8 cellular contexts compared by ENCODE assay signal in the genomic region with DNA sequence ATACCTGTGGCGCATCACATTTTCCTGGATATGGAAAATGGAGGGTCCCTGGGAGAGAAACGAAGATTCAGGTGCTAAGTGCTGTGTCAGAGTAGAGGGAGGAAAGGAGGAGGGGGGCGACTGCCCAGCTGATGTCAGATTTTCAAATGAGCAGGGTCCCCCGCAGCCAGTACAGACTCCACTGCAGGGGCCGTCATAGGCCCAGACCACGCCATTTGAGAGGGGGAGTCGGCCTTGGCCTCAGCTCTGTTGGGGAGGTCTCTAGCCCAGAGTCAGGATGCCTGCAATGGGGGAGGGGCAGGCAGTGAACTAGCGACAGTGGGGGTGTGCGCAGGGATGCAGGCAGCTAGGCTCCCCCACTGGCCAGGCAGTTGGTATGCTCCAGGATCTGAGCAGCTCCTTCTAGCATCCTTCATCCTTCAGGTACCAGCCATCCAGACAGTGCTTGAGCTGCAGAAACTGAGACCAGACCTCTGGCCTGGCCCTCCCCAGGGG. TPM values are rescaled to one million over a fixed set of nuclear protein-coding genes. Genes with fewer than 3 reads are reported as not detected.
DNase-seq lines count a peak whose midpoint lies in the region; ATAC-seq and TF ChIP-seq lines count a peak whose summit lies in the region.

A gene (minus strand): TSS at position 148 of the 495 bp plus-strand sequence. CDS start 229 bp downstream, outside the sequence.
A gene (plus strand): TSS at position 400 of the 495 bp plus-strand sequence. CDS start 620 bp downstream, outside the sequence.

- H3K36me3 ChIP-seq in H7 (replicated peaks; ENCODE audit: control insufficient read depth, insufficient read depth, low read length): peaks cover 4% of the 10 kb centered on the region

- TF ChIP-seq CTCF in epithelial cell of proximal tubule (conservative IDR thresholded peaks at IDR 0.05; ENCODE audit: low read depth, low read length): no peak
- TF ChIP-seq CTCF in neural crest cell (conservative IDR thresholded peaks at IDR 0.05): no peak

- H3K27me3 ChIP-seq in H7 (ENCODE audit: control insufficient read depth, insufficient read depth, low read length): no peaks in the 10 kb centered on the region

- ATAC-seq in HG03354 (IDR thresholded peaks at IDR 0.05; ENCODE audit: poor library complexity, severe bottlenecking, unreplicated experiment) (no peak), HG03442 (IDR thresholded peaks at IDR 0.05; ENCODE audit: unreplicated experiment) (no peak)

- no peaks in the 10 kb centered on the region for H3K9me3 Mint-ChIP-seq in neural crest cell

- H3K4me3 Mint-ChIP-seq in neural crest cell: peak within 1 kb of the TSS; percentile 92

- peak within 1 kb of the TSS; percentile 65 for H3K4me3 ChIP-seq in H7 (ENCODE audit: insufficient read depth, low read depth, low read length)
- peak within 1 kb of the TSS; percentile 77 for H3K4me3 ChIP-seq in epithelial cell of proximal tubule (ENCODE audit: low read depth, low read length)

- H3K27ac Mint-ChIP-seq in neural crest cell (ENCODE audit: unreplicated experiment): peak within 1 kb of the TSS; percentile 98

- peaks cover 10% of the 10 kb centered on the region for H3K27me3 Mint-ChIP-seq in neural crest cell (ENCODE audit: low read depth)

- peak; percentile 92 for DNase-seq in H7
- DNase-seq in SHP77 treated with DMSO at 0.1 percent for 48 hours (lab: John Stamatoyannopoulos, UW): peak; percentile 56
- DNase-seq in epithelial cell of proximal tubule (ENCODE audit: low read depth): no peak
- peak; percentile 84 for DNase-seq in neural crest cell (ENCODE audit: low read depth, low spot score)
- DNase-seq in kidney glomerular epithelial cell (lab: John Stamatoyannopoulos, UW): no peak
- DNase-seq in dermis blood vessel endothelial cell: no peak

- H3K36me3 Mint-ChIP-seq in neural crest cell (ENCODE audit: low read depth): peaks cover 12% of the 10 kb centered on the region

- peaks cover 51% of the 10 kb centered on the region for H3K4me1 Mint-ChIP-seq in neural crest cell

RNA-seq across cellular contexts. Expression of the first gene that starts in this region (rescaled TPM):
- 169 and 200 TPM in 2 replicates for total RNA-seq in H7 (2014; rRNA removed; shearing (Covaris generic))
- 42.1 and 96.6 TPM in 2 replicates for total RNA-seq in epithelial cell of proximal tubule
- 106 and 111 TPM in 2 replicates for total RNA-seq in neural crest cell
- total RNA-seq in dermis blood vessel endothelial cell: 19.4 and 38.6 TPM in 2 replicates

RNA-seq across cellular contexts. Expression of the second gene that starts in this region (rescaled TPM):
- total RNA-seq in H7 (2014; rRNA removed; shearing (Covaris generic)): 0.33 and 3.1 TPM in 2 replicates
- total RNA-seq in epithelial cell of proximal tubule (not detected in 2 replicates), neural crest cell (11.3 and 12.9 TPM in 2 replicates), dermis blood vessel endothelial cell (not detected in 2 replicates)

Comparison
In these comparisons a context has a peak if more than half of its experiments do, and no peak if none do; other contexts are left out.
1. DNase-seq: peak in H7 (single experiment), SHP77 treated with DMSO at 0.1 percent for 48 hours (single experiment) and neural crest cell (single experiment); none in epithelial cell of proximal tubule (single experiment), kidney glomerular epithelial cell (single experiment) and dermis blood vessel endothelial cell (single experiment).